In genomic region chr11:47184711-47185304, GRCh38 we compare ENCODE assay signal across 8 cellular contexts. TPM values are rescaled to one million over a fixed set of nuclear protein-coding genes. Genes with fewer than 3 reads are reported as not detected.
DNase-seq lines count a peak whose midpoint lies in the region; ATAC-seq, FAIRE-seq and TF ChIP-seq lines count a peak whose summit lies in the region.

No MANE protein-coding gene starts in this region.

- DNase-seq in IMR-90 (no peak), MCF 10A (ENCODE audit: unreplicated experiment) (no peak), keratinocyte (ENCODE audit: low read depth, low spot score) (no peak), NCI-H526 treated with DMSO at 0.1 percent for 48 hours (lab: John Stamatoyannopoulos, UW) (no peak), NCI-H187 (lab: John Stamatoyannopoulos, UW) (no peak), T-helper 1 cell (no peak)
- DNase-seq in stimulated activated naive B cell treated with anti-CD40 and anti-IgM and Interleukin-4, amounts not matched to agents 10 μg/mL and 1 μg/mL and 100 μg/mL, for 72 hours: no peak
- no peak for DNase-seq in activated CD4-positive, CD25-positive, alpha-beta regulatory T cell (lab: John Stamatoyannopoulos, UW)

- peak overlapping the region; percentile 72 for H3K9ac ChIP-seq in IMR-90 (ENCODE audit: low read depth, low read length)
- peak overlapping the region; percentile 91 for H3K9ac ChIP-seq in keratinocyte (ENCODE audit: control insufficient read depth, extremely low read depth, insufficient read depth, low read length)

- POLR2A ChIA-PET in IMR-90 (lab: Charles Lee; ENCODE audit: unreplicated experiment) (interaction anchor here (1.4 kb wide), 1 partner anchor 75 kb away, joined by 4 read pairs; no protein-coding TSS in a partner anchor), MCF 10A (lab: Yijun Ruan, JAX) (interaction anchor here (0.8 to 6.4 kb wide), 16 partner anchors 9 to 248 kb away, joined by 3 to 199 read pairs (median 6); partner anchors contain the start of genes ACP2, ARFGAP2, CSTPP1 and DDB2)

- peak overlapping the region; percentile 94 for H3K4me2 ChIP-seq in IMR-90 (ENCODE audit: low read depth, low read length)
- peak overlapping the region; percentile 99 for H3K4me2 ChIP-seq in keratinocyte (ENCODE audit: control insufficient read depth, extremely low read depth, insufficient read depth, low read depth, low read length)

- intact Hi-C loops in IMR-90 (cut with micrococcal nuclease): no loop called here
- intact Hi-C loops in MCF 10A (cut with micrococcal nuclease): loop anchor here (2.0 kb wide), 1 partner anchor 30 kb away; the partner anchor contains the start of gene DDB2

- H3K9me1 ChIP-seq in IMR-90 (ENCODE audit: insufficient read depth, low read length): no peaks in the 10 kb centered on the region
- peaks cover 2% of the 10 kb centered on the region for H3K9me1 ChIP-seq in keratinocyte (ENCODE audit: control insufficient read depth, extremely low read depth, insufficient read depth, low read length)

- H3K27me3 ChIP-seq in IMR-90 (ENCODE audit: control insufficient read depth, insufficient read depth, low read length): no peaks in the 10 kb centered on the region
- no peaks in the 10 kb centered on the region for H3K27me3 ChIP-seq in keratinocyte (ENCODE audit: control insufficient read depth, extremely low read depth, insufficient read depth, low read length)

- CTCF ChIA-PET in IMR-90 (lab: Yijun Ruan, JAX): interaction anchor here (0.8 to 1.0 kb wide), 3 partner anchors 49 to 75 kb away, joined by 3 to 4 read pairs (median 3); no protein-coding TSS in a partner anchor
- CTCF ChIA-PET in MCF 10A (lab: Yijun Ruan, JAX): interaction anchor here (0.5 to 2.1 kb wide), 13 partner anchors 9 to 795 kb away, joined by 3 to 11 read pairs (median 4); partner anchors contain the start of genes ACP2 and DDB2

- H3K27ac ChIP-seq in IMR-90 (ENCODE audit: insufficient read depth, low read length) (peak overlapping the region; percentile 48), keratinocyte (ENCODE audit: control insufficient read depth, insufficient read depth, low read length) (peak overlapping the region; percentile 82)

- H2BK15ac ChIP-seq in IMR-90 (ENCODE audit: low read depth, low read length): no peak overlapping the region

- H4K5ac ChIP-seq in IMR-90 (ENCODE audit: low read depth, low read length): no peak overlapping the region

- H3K27ac Mint-ChIP-seq in MCF 10A (ENCODE audit: low read depth, unreplicated experiment): peak overlapping the region; percentile 51
- peak overlapping the region; percentile 1 for H3K27ac Mint-ChIP-seq in stimulated activated naive B cell treated with anti-CD40 and anti-IgM and Interleukin-4, amounts not matched to agents 10 μg/mL and 1 μg/mL and 100 μg/mL, for 72 hours

- peak overlapping the region; percentile 20; the same call in 1 of the 2 replicates for H3K18ac ChIP-seq in IMR-90 (ENCODE audit: low read depth, low read length)

- peak overlapping the region; percentile 82 for H3K4me3 Mint-ChIP-seq in MCF 10A (ENCODE audit: unreplicated experiment)
- peak overlapping the region; percentile 13 to 75 for H3K4me3 Mint-ChIP-seq in stimulated activated naive B cell treated with anti-CD40 and anti-IgM and Interleukin-4, amounts not matched to agents 10 μg/mL and 1 μg/mL and 100 μg/mL, for 72 hours

- no peaks in the 10 kb centered on the region for H3K9me3 Mint-ChIP-seq in MCF 10A (ENCODE audit: unreplicated experiment)
- H3K9me3 Mint-ChIP-seq in stimulated activated naive B cell treated with anti-CD40 and anti-IgM and Interleukin-4, amounts not matched to agents 10 μg/mL and 1 μg/mL and 100 μg/mL, for 72 hours: no peaks in the 10 kb centered on the region

- peaks cover 4 to 27% of the 10 kb centered on the region in 2 experiments; a peak in 2 of 4 replicates for H3K79me1 ChIP-seq in IMR-90 (ENCODE audit: low read depth in 1 of 2, low read length in 2 of 2)

- peak overlapping the region; percentile 48; the same call in 1 of the 2 replicates for H3K14ac ChIP-seq in IMR-90 (replicated peaks; ENCODE audit: low read depth, low read length)

- 43% methylated on average over 1 of the region's 13 CpGs; no CpG with 5 or more reads in 1 of the 2 experiments for WGBS in IMR-90 (ENCODE audit: extremely low coverage in 2 of 2, insufficient read length in 1 of 2), 2 experiments

- H3K4me1 Mint-ChIP-seq in MCF 10A (ENCODE audit: insufficient read depth, unreplicated experiment): peaks cover 12% of the 10 kb centered on the region
- H3K4me1 Mint-ChIP-seq in stimulated activated naive B cell treated with anti-CD40 and anti-IgM and Interleukin-4, amounts not matched to agents 10 μg/mL and 1 μg/mL and 100 μg/mL, for 72 hours: peaks cover 9 to 31% of the 10 kb centered on the region in 2 donors

- peaks cover 18% of the 10 kb centered on the region for H3K4me1 ChIP-seq in IMR-90 (ENCODE audit: control insufficient read depth, insufficient read depth, low read length)
- peaks cover 26% of the 10 kb centered on the region for H3K4me1 ChIP-seq in keratinocyte (ENCODE audit: control insufficient read depth, extremely low read depth, insufficient read depth, low read length)

- H4K8ac ChIP-seq in IMR-90 (ENCODE audit: low read depth in 2 of 2, low read length in 2 of 2): peak overlapping the region; percentile 42 to 90; a peak in 2 of 4 replicates

- no TSS peak for BruUV-seq in IMR-90 (replicated peaks; lab: Mats Ljungman, UMichigan)
- BruUV-seq in MCF 10A (replicated peaks; lab: Mats Ljungman, UMichigan): no TSS peak

- dilution Hi-C loops in IMR-90 (cut with HindIII; ENCODE audit: low sequenced_read_pairs, unreplicated experiment) (no loop called here), keratinocyte (cut with MboI; ENCODE audit: extremely low pct_ligation_motif_present, low sequenced_read_pairs) (no loop called here)

- no peak overlapping the region for H3K56ac ChIP-seq in IMR-90 (ENCODE audit: extremely low read depth, insufficient read depth, low read length)

- in situ Hi-C loops in IMR-90 (cut with MboI; ENCODE audit: low sequenced_read_pairs): loop anchor here (5.0 kb wide), 1 partner anchor 162 kb away; no protein-coding TSS in a partner anchor

- peak overlapping the region; percentile 21; the same call in 1 of the 2 replicates for H4K91ac ChIP-seq in IMR-90 (ENCODE audit: insufficient read depth, low read depth, low read length)

- peak overlapping the region; percentile 38; the same call in 1 of the 2 replicates for H2BK120ac ChIP-seq in IMR-90 (ENCODE audit: low read depth, low read length)

- TF ChIP-seq POLR2A in IMR-90 (IDR thresholded peaks at IDR 0.05; ENCODE audit: low read depth, low read length): no peak

- H3K36me3 ChIP-seq in IMR-90 (ENCODE audit: control insufficient read depth, insufficient read depth, low read length) (peaks cover 10% of the 10 kb centered on the region; the same call in 1 of the 2 replicates), keratinocyte (ENCODE audit: control insufficient read depth in 2 of 2, extremely low read depth in 1 of 2, insufficient read depth in 2 of 2, low read length in 2 of 2) (peaks cover 13 to 14% of the 10 kb centered on the region in 2 experiments)

- H3K9me3 ChIP-seq in IMR-90 (ENCODE audit: control insufficient read depth, insufficient read depth, low read length) (no peaks in the 10 kb centered on the region), keratinocyte (ENCODE audit: control insufficient read depth, low read depth, low read length) (no peaks in the 10 kb centered on the region)

- H3K27me3 Mint-ChIP-seq in MCF 10A (ENCODE audit: insufficient read depth, unreplicated experiment): no peaks in the 10 kb centered on the region
- peaks cover 11 to 29% of the 10 kb centered on the region in 2 donors for H3K27me3 Mint-ChIP-seq in stimulated activated naive B cell treated with anti-CD40 and anti-IgM and Interleukin-4, amounts not matched to agents 10 μg/mL and 1 μg/mL and 100 μg/mL, for 72 hours

- H2AFZ ChIP-seq in IMR-90 (replicated peaks; ENCODE audit: low read length, poor library complexity) (peak overlapping the region; percentile 95), keratinocyte (ENCODE audit: control insufficient read depth, low read length) (peak overlapping the region; percentile 51)

- H2BK5ac ChIP-seq in IMR-90 (ENCODE audit: low read depth, low read length, poor library complexity, severe bottlenecking): no peak overlapping the region

- peaks cover 4% of the 10 kb centered on the region; the same call in 1 of the 2 replicates for H4K20me1 ChIP-seq in IMR-90 (ENCODE audit: insufficient read depth, low read length)
- H4K20me1 ChIP-seq in keratinocyte (ENCODE audit: control insufficient read depth, extremely low read depth, insufficient read depth, low read length): no peaks in the 10 kb centered on the region

- H3K23ac ChIP-seq in IMR-90 (ENCODE audit: low read depth, low read length): peak overlapping the region; percentile 60; the same call in 1 of the 2 replicates

- H3K36me3 Mint-ChIP-seq in MCF 10A (ENCODE audit: insufficient read depth, unreplicated experiment): peaks cover 13% of the 10 kb centered on the region
- H3K36me3 Mint-ChIP-seq in stimulated activated naive B cell treated with anti-CD40 and anti-IgM and Interleukin-4, amounts not matched to agents 10 μg/mL and 1 μg/mL and 100 μg/mL, for 72 hours: peaks cover 4% of the 10 kb centered on the region in 2 donors

- no peak overlapping the region for H2BK20ac ChIP-seq in IMR-90 (ENCODE audit: low read depth, low read length)

- H2AK5ac ChIP-seq in IMR-90 (ENCODE audit: low read depth, low read length): peak overlapping the region; percentile 27; the same call in 1 of the 2 replicates

- no peak for TF ChIP-seq RAD21 in IMR-90 (IDR thresholded peaks at IDR 0.05; ENCODE audit: low read length)

- H3K4ac ChIP-seq in IMR-90 (ENCODE audit: low read depth, low read length): peak overlapping the region; percentile 68

- FAIRE-seq in keratinocyte (lab: Jason Lieb, UNC): no peak

- peaks cover 37% of the 10 kb centered on the region for H3K79me2 ChIP-seq in keratinocyte (ENCODE audit: control insufficient read depth, insufficient read depth, low read length)

- peak overlapping the region; percentile 94 for H2AK9ac ChIP-seq in IMR-90 (replicated peaks; ENCODE audit: low read depth, low read length, poor library complexity)

- TF ChIP-seq CTCF in IMR-90 (conservative IDR thresholded peaks at IDR 0.05; ENCODE audit: low read depth, low read length) (no peak), MCF 10A (IDR thresholded peaks at IDR 0.05; ENCODE audit: unreplicated experiment) (no peak), keratinocyte (optimal IDR thresholded peaks at IDR 0.05 in 1 of 3, IDR thresholded peaks at IDR 0.05 in 1 of 3, conservative IDR thresholded peaks at IDR 0.05 in 1 of 3; ENCODE audit: extremely low read depth in 1 of 3, insufficient read depth in 2 of 3, low read length in 3 of 3) (no peak)

- H3K4me3 ChIP-seq in IMR-90 (ENCODE audit: insufficient read depth, low read depth, low read length) (peak overlapping the region; percentile 94), keratinocyte (ENCODE audit: control insufficient read depth in 2 of 3, extremely low read depth in 1 of 3, insufficient read depth in 2 of 3, low read depth in 1 of 3, low read length in 3 of 3) (peak overlapping the region; percentile 66 to 89 (median 75))

- no peak for ATAC-seq in IMR-90 (ENCODE audit: low read depth)
- ATAC-seq in stimulated activated naive B cell treated with anti-CD40 and anti-IgM and Interleukin-4, amounts not matched to agents 10 μg/mL and 1 μg/mL and 100 μg/mL, for 72 hours (replicated peaks): no peak

RNA-seq across cellular contexts. Expression of gene PACSIN3, which starts 1.4 kb away (rescaled TPM):
- total RNA-seq in IMR-90 (2012; rRNA removed) (18.9 and 19.2 TPM in 2 replicates), MCF 10A (2022) (58.7 and 67.0 TPM in 2 replicates)
- polyA plus RNA-seq in IMR-90 (2012; rRNA removed) (21.1 and 24.5 TPM in 2 replicates), keratinocyte (28.1 to 32.9 TPM (median 32.6 TPM) in 3 replicates)
- 30.8 and 31.9 TPM in 2 replicates for polyA plus RNA-seq in IMR-90 (2012; cell fraction: cytosol; rRNA removed)
- 22.7 and 43.7 TPM in 2 replicates for polyA plus RNA-seq in IMR-90 (2012; cell fraction: nucleus; rRNA removed; ENCODE audit: low replicate concordance)
- polyA plus RNA-seq in keratinocyte (2011; ENCODE audit: low read depth): 15.0 TPM
- 15.6 and 31.4 TPM in 2 replicates for polyA plus RNA-seq in keratinocyte (2011; cell fraction: cytosol; rRNA removed)
- polyA plus RNA-seq in keratinocyte (2011; cell fraction: nucleus; rRNA removed): 22.3 and 30.1 TPM in 2 replicates
- polyA plus RNA-seq in keratinocyte (2012; ENCODE audit: low replicate concordance): 28.0 and 53.4 TPM in 2 replicates
- 15.2 to 37.6 TPM (median 20.1 TPM) in 3 replicates for polyA minus RNA-seq in keratinocyte
- 55.4 TPM for polyA minus RNA-seq in keratinocyte (2011; cell fraction: cytosol; rRNA and poly(A)+ RNA removed)
- polyA minus RNA-seq in keratinocyte (2011; cell fraction: nucleus; rRNA and poly(A)+ RNA removed): 13.3 and 14.3 TPM in 2 replicates

RNA-seq across cellular contexts. Expression of gene ARFGAP2, which starts 8.1 kb away (rescaled TPM):
- total RNA-seq in IMR-90 (2012; rRNA removed): 87.8 and 114 TPM in 2 replicates
- 35.1 and 54.7 TPM in 2 replicates for polyA plus RNA-seq in IMR-90 (2012; rRNA removed)
- 39.1 and 42.9 TPM in 2 replicates for polyA plus RNA-seq in IMR-90 (2012; cell fraction: cytosol; rRNA removed)
- polyA plus RNA-seq in IMR-90 (2012; cell fraction: nucleus; rRNA removed; ENCODE audit: low replicate concordance): 145 and 146 TPM in 2 replicates
- total RNA-seq in MCF 10A (2022): 78.0 and 81.4 TPM in 2 replicates
- 51.0 to 79.9 TPM (median 55.2 TPM) in 3 replicates for polyA plus RNA-seq in keratinocyte
- polyA plus RNA-seq in keratinocyte (2011; ENCODE audit: low read depth): 39.7 TPM
- 35.1 and 48.3 TPM in 2 replicates for polyA plus RNA-seq in keratinocyte (2011; cell fraction: cytosol; rRNA removed)
- polyA plus RNA-seq in keratinocyte (2011; cell fraction: nucleus; rRNA removed): 118 and 129 TPM in 2 replicates
- polyA plus RNA-seq in keratinocyte (2012; ENCODE audit: low replicate concordance): 55.3 and 67.5 TPM in 2 replicates
- 75.8 to 109 TPM (median 82.7 TPM) in 3 replicates for polyA minus RNA-seq in keratinocyte
- 41.2 TPM for polyA minus RNA-seq in keratinocyte (2011; cell fraction: cytosol; rRNA and poly(A)+ RNA removed)
- 55.5 and 67.6 TPM in 2 replicates for polyA minus RNA-seq in keratinocyte (2011; cell fraction: nucleus; rRNA and poly(A)+ RNA removed)

RNA-seq across cellular contexts. Expression of gene DDB2, which starts 30.0 kb away (rescaled TPM):
- total RNA-seq in IMR-90 (2012; rRNA removed): 25.6 and 27.8 TPM in 2 replicates
- polyA plus RNA-seq in IMR-90 (2012; rRNA removed): 33.5 and 33.6 TPM in 2 replicates
- 24.1 and 24.5 TPM in 2 replicates for polyA plus RNA-seq in IMR-90 (2012; cell fraction: cytosol; rRNA removed)
- polyA plus RNA-seq in IMR-90 (2012; cell fraction: nucleus; rRNA removed; ENCODE audit: low replicate concordance): 77.2 and 160 TPM in 2 replicates
- 62.8 and 78.3 TPM in 2 replicates for total RNA-seq in MCF 10A (2022)
- 34.9 to 50.5 TPM (median 45.0 TPM) in 3 replicates for polyA plus RNA-seq in keratinocyte
- polyA plus RNA-seq in keratinocyte (2011; ENCODE audit: low read depth): 19.0 TPM
- 24.3 and 24.8 TPM in 2 replicates for polyA plus RNA-seq in keratinocyte (2011; cell fraction: cytosol; rRNA removed)
- polyA plus RNA-seq in keratinocyte (2011; cell fraction: nucleus; rRNA removed): 60.4 and 68.2 TPM in 2 replicates
- 42.5 and 55.8 TPM in 2 replicates for polyA plus RNA-seq in keratinocyte (2012; ENCODE audit: low replicate concordance)
- polyA minus RNA-seq in keratinocyte: 22.4 to 33.0 TPM (median 23.0 TPM) in 3 replicates
- polyA minus RNA-seq in keratinocyte (2011; cell fraction: cytosol; rRNA and poly(A)+ RNA removed): 26.9 TPM
- polyA minus RNA-seq in keratinocyte (2011; cell fraction: nucleus; rRNA and poly(A)+ RNA removed): 11.2 and 18.9 TPM in 2 replicates
